In genomic region chr1:162168935-162169545, GRCh38 we compare ENCODE assay signal across 16 cellular contexts.
DNase-seq lines count a peak whose midpoint lies in the region; ATAC-seq and TF ChIP-seq lines count a peak whose summit lies in the region.
"Had no signal": no experiment of that assay in that cellular context is flagged by ENCODE, and none has a peak within 500 bp of the region (broad histone marks: within the 10 kb centered on the region; RNA-seq: fewer than 3 reads in every experiment).

No MANE protein-coding gene starts in this region.

- H3K4me1 ChIP-seq in GM23248 (ENCODE audit: insufficient read depth) = no peaks in the 10 kb centered on the region

- no peak overlapping the region for H3K4me3 Mint-ChIP-seq in endothelial cell (ENCODE audit: unreplicated experiment)
- H3K4me3 Mint-ChIP-seq in activated CD8-positive, alpha-beta T cell treated with anti-CD3 and anti-CD28 coated beads, Interleukin-2, amount 10 ng/mL, durations not matched to agents 7 days and 5 days = no peak overlapping the region
- H3K4me3 Mint-ChIP-seq: activated naive CD4-positive, alpha-beta T cell treated with anti-CD3 and anti-CD28 coated beads for 36 hours; naive B cell had no signal

- in situ Hi-C loops in GM23248 (cut with MboI) = no loop called here

- H3K9me2 ChIP-seq in GM23248 (ENCODE audit: insufficient read depth) = no peaks in the 10 kb centered on the region

- H3K79me2 ChIP-seq in GM23248 (ENCODE audit: insufficient read depth) = no peaks in the 10 kb centered on the region

- no peak overlapping the region for H2AFZ ChIP-seq in GM23248

- no peak overlapping the region for H3K4me3 ChIP-seq in GM23248

- H3K27ac Mint-ChIP-seq in endothelial cell (ENCODE audit: unreplicated experiment) = peak overlapping the region; percentile 61
- H3K27ac Mint-ChIP-seq in activated CD8-positive, alpha-beta T cell treated with anti-CD3 and anti-CD28 coated beads, Interleukin-2, amount 10 ng/mL, durations not matched to agents 7 days and 5 days = no peak overlapping the region
- H3K27ac Mint-ChIP-seq: activated naive CD4-positive, alpha-beta T cell treated with anti-CD3 and anti-CD28 coated beads for 36 hours; naive B cell had no signal

- no peaks in the 10 kb centered on the region for H3K36me3 Mint-ChIP-seq in endothelial cell (ENCODE audit: low read depth, unreplicated experiment)
- no peaks in the 10 kb centered on the region for H3K36me3 Mint-ChIP-seq in activated CD8-positive, alpha-beta T cell treated with anti-CD3 and anti-CD28 coated beads, Interleukin-2, amount 10 ng/mL, durations not matched to agents 7 days and 5 days (ENCODE audit: low read depth)
- H3K36me3 Mint-ChIP-seq: naive B cell had no signal

- H3K27ac ChIP-seq in GM23248 = no peak overlapping the region
- H3K27ac ChIP-seq: brain microvascular endothelial cell had no signal

- 59 to 64% methylated on average over 4 of the region's 4 CpGs for WGBS in GM23248 (ENCODE audit: low coverage in 1 of 2, low lambda C conversion rate in 2 of 2, missing lambda C conversion rate in 2 of 2), 2 experiments

- no peak for ATAC-seq in activated CD8-positive, alpha-beta T cell treated with anti-CD3 and anti-CD28 coated beads, Interleukin-2, amount 10 ng/mL, durations not matched to agents 7 days and 5 days
- no peak for ATAC-seq in HG03432 (IDR thresholded peaks at IDR 0.05; ENCODE audit: unreplicated experiment)
- ATAC-seq in GM21381 (IDR thresholded peaks at IDR 0.05; ENCODE audit: unreplicated experiment) = no peak
- ATAC-seq: activated CD4-positive, CD25-positive, alpha-beta regulatory T cell treated with anti-CD3 and anti-CD28 coated beads, Interleukin-2, amount 50 U/mL, for 24 hours had no signal

- H3K4me1 Mint-ChIP-seq in endothelial cell (ENCODE audit: unreplicated experiment) = peaks cover 58% of the 10 kb centered on the region
- H3K4me1 Mint-ChIP-seq in activated CD8-positive, alpha-beta T cell treated with anti-CD3 and anti-CD28 coated beads, Interleukin-2, amount 10 ng/mL, durations not matched to agents 7 days and 5 days (ENCODE audit: low read depth) = no peaks in the 10 kb centered on the region
- H3K4me1 Mint-ChIP-seq: naive B cell had no signal

- H3K4me2 ChIP-seq in GM23248 (ENCODE audit: unreplicated experiment) = no peak overlapping the region

- POLR2A ChIA-PET in activated CD8-positive, alpha-beta T cell treated with anti-CD3 and anti-CD28 coated beads, Interleukin-2, amount 10 ng/mL, durations not matched to agents 7 days and 5 days (lab: Charles Lee) = no interaction called here

- no peaks in the 10 kb centered on the region for H3K36me3 ChIP-seq in GM23248 (ENCODE audit: low read depth)
- H3K36me3 ChIP-seq: brain microvascular endothelial cell had no signal

- no peaks in the 10 kb centered on the region; the same call in 1 of the 2 replicates for H3K27me3 ChIP-seq in GM23248 (replicated peaks; ENCODE audit: insufficient read depth)
- H3K27me3 ChIP-seq: brain microvascular endothelial cell had no signal

- CTCF ChIA-PET in activated CD8-positive, alpha-beta T cell treated with anti-CD3 and anti-CD28 coated beads, Interleukin-2, amount 10 ng/mL, durations not matched to agents 7 days and 5 days (lab: Charles Lee) = interaction anchor here (1.0 kb wide), 1 partner anchor 10 kb away, joined by 3 read pairs; no protein-coding TSS in a partner anchor

- H3K9ac ChIP-seq in GM23248 = no peak overlapping the region

- peak; percentile 41 for DNase-seq in GM23248
- DNase-seq in NCI-H82 treated with DMSO at 0.1 percent for 48 hours (lab: John Stamatoyannopoulos, UW; ENCODE audit: unreplicated experiment) = peak; percentile 86
- DNase-seq in endothelial cell (ENCODE audit: low spot score) = no peak
- peak; percentile 33 for DNase-seq in pons (ENCODE audit: low spot score)
- DNase-seq in DMS79 (lab: John Stamatoyannopoulos, UW) = no peak
- no peak for DNase-seq in activated CD8-positive, alpha-beta T cell treated with anti-CD3 and anti-CD28 coated beads, Interleukin-2, amount 10 ng/mL, durations not matched to agents 7 days and 5 days
- DNase-seq: activated naive CD4-positive, alpha-beta T cell treated with anti-CD3 and anti-CD28 coated beads for 36 hours; AML-193; brain microvascular endothelial cell; left ventricle myocardium superior; naive B cell; NCI-H748 treated with DMSO at 0.1 percent for 48 hours; stimulated activated CD4-positive, alpha-beta T cell treated with anti-CD3 and anti-CD28 coated beads, Interleukin-1b, Interleukin-23, amount 100 ng/mL, for 48 hours had no signal

- peaks cover 7% of the 10 kb centered on the region for H3K27me3 Mint-ChIP-seq in endothelial cell (ENCODE audit: unreplicated experiment)
- no peaks in the 10 kb centered on the region for H3K27me3 Mint-ChIP-seq in activated CD8-positive, alpha-beta T cell treated with anti-CD3 and anti-CD28 coated beads, Interleukin-2, amount 10 ng/mL, durations not matched to agents 7 days and 5 days (ENCODE audit: low read depth)

- TF ChIP-seq CTCF in endothelial cell (IDR thresholded peaks at IDR 0.05; ENCODE audit: unreplicated experiment) = no peak

- H4K20me1 ChIP-seq in GM23248 (ENCODE audit: insufficient read depth) = no peaks in the 10 kb centered on the region

- H3F3A ChIP-seq in GM23248 (ENCODE audit: insufficient read depth) = no peaks in the 10 kb centered on the region

- H3K9me3 Mint-ChIP-seq in endothelial cell (ENCODE audit: unreplicated experiment) = no peaks in the 10 kb centered on the region
- no peaks in the 10 kb centered on the region for H3K9me3 Mint-ChIP-seq in activated CD8-positive, alpha-beta T cell treated with anti-CD3 and anti-CD28 coated beads, Interleukin-2, amount 10 ng/mL, durations not matched to agents 7 days and 5 days (ENCODE audit: insufficient read depth)
- H3K9me3 Mint-ChIP-seq: activated naive CD4-positive, alpha-beta T cell treated with anti-CD3 and anti-CD28 coated beads for 36 hours had no signal

- H3K9me3 ChIP-seq in GM23248 (ENCODE audit: low read depth) = no peaks in the 10 kb centered on the region

Comparison
In these comparisons a context has a peak if more than half of its experiments do, and no peak if none do; other contexts are left out.
1. DNase-seq: peak in GM23248 (single experiment), NCI-H82 treated with DMSO at 0.1 percent for 48 hours (single experiment) and pons (single experiment); none in endothelial cell (single experiment), DMS79 (single experiment) and activated CD8-positive, alpha-beta T cell treated with anti-CD3 and anti-CD28 coated beads, Interleukin-2, amount 10 ng/mL, durations not matched to agents 7 days and 5 days (single experiment).